Comparison of ENCODE assay signal across 20 cellular contexts in the genomic region with DNA sequence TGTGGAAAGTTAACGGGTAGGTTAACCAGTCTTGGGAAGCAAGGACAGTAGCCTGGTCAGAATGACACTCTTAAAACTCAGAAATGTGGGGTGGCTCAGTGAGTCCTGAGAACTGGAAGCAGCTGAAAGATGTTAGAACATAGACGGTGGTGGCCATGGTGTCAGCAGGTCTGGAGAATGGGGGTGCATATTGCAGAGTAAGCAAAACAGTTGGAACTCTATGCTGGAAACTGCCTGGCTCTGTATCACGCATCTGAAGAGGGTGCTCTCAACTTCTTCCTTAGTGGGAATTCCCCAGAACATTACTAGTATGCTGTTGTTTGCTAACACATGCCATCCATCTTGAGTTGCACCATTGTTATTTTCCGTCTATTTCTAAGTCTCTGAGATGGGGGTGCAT.
A peak's percentile ranks its signal among the peaks of the same experiment; 100 is the strongest.
DNase-seq lines count a peak whose midpoint lies in the region; ATAC-seq, FAIRE-seq and TF ChIP-seq lines count a peak whose summit lies in the region.
"Had no signal": no experiment of that assay in that cellular context is flagged by ENCODE, and none has a peak within 500 bp of the region (broad histone marks: within the 10 kb centered on the region; RNA-seq: fewer than 3 reads in every experiment).

No MANE protein-coding gene starts in this region.

- H3K4me3 ChIP-seq in CD8-positive, alpha-beta T cell (ENCODE audit: low read depth, low read length) = no peak overlapping the region
- no peak overlapping the region for H3K4me3 ChIP-seq in keratinocyte (ENCODE audit: control insufficient read depth in 2 of 3, extremely low read depth in 1 of 3, insufficient read depth in 2 of 3, low read depth in 1 of 3, low read length in 3 of 3)
- no peak overlapping the region for H3K4me3 ChIP-seq in CD8-positive, alpha-beta memory T cell (ENCODE audit: low read length)
- H3K4me3 ChIP-seq: BLaER1, GM23338 had no signal

- dilution Hi-C loops in keratinocyte (cut with MboI; ENCODE audit: extremely low pct_ligation_motif_present, low sequenced_read_pairs) = no loop called here

- peak; percentile 59 for FAIRE-seq in keratinocyte (lab: Jason Lieb, UNC)
- FAIRE-seq: GM12891, GM18507 had no signal

- TF ChIP-seq CTCF in CD8-positive, alpha-beta T cell (IDR thresholded peaks at IDR 0.05) = no peak
- no peak for TF ChIP-seq CTCF in keratinocyte (optimal IDR thresholded peaks at IDR 0.05 in 1 of 3, IDR thresholded peaks at IDR 0.05 in 1 of 3, conservative IDR thresholded peaks at IDR 0.05 in 1 of 3; ENCODE audit: extremely low read depth in 1 of 3, insufficient read depth in 2 of 3, low read length in 3 of 3)

- DNase-seq in CD8-positive, alpha-beta T cell = no peak
- DNase-seq in RPMI8226 (peak; percentile 32), keratinocyte (ENCODE audit: low read depth, low spot score) (no peak), NCI-H2171 treated with DMSO at 0.1 percent for 48 hours (lab: John Stamatoyannopoulos, UW) (no peak), NCI-H524 treated with DMSO at 0.1 percent for 48 hours (lab: John Stamatoyannopoulos, UW) (no peak)
- DNase-seq in CD8-positive, alpha-beta memory T cell = no peak
- DNase-seq: Calu3; CD4-positive, CD25-positive, alpha-beta regulatory T cell; COR-L47; DMS53; DMS79 treated with DMSO at 0.1 percent for 48 hours; GF-D8; H9 had no signal

- H3K9me3 ChIP-seq in CD8-positive, alpha-beta T cell (ENCODE audit: low read length) = no peaks in the 10 kb centered on the region
- H3K9me3 ChIP-seq in keratinocyte (ENCODE audit: control insufficient read depth, low read depth, low read length) = no peaks in the 10 kb centered on the region
- H3K9me3 ChIP-seq in CD8-positive, alpha-beta memory T cell (ENCODE audit: low read length) = no peaks in the 10 kb centered on the region
- H3K9me3 ChIP-seq: BLaER1 had no signal

- H3K9ac ChIP-seq in keratinocyte (ENCODE audit: control insufficient read depth, extremely low read depth, insufficient read depth, low read length) = no peak overlapping the region
- H3K9ac ChIP-seq: BLaER1 had no signal

- peak overlapping the region; percentile 38 for H3K27ac Mint-ChIP-seq in CD8-positive, alpha-beta T cell
- H3K27ac Mint-ChIP-seq in CD8-positive, alpha-beta memory T cell = no peak overlapping the region
- H3K27ac Mint-ChIP-seq: B cell, GM23338 had no signal

- H3K4me1 Mint-ChIP-seq in CD8-positive, alpha-beta T cell (ENCODE audit: low read depth) = peaks cover 51% of the 10 kb centered on the region
- peaks cover 21 to 47% (median 37%) of the 10 kb centered on the region in 3 donors for H3K4me1 Mint-ChIP-seq in CD8-positive, alpha-beta memory T cell

- H3K4me3 Mint-ChIP-seq in CD8-positive, alpha-beta T cell = no peak overlapping the region
- H3K4me3 Mint-ChIP-seq in CD8-positive, alpha-beta memory T cell = no peak overlapping the region
- H3K4me3 Mint-ChIP-seq: B cell; CD4-positive, CD25-positive, alpha-beta regulatory T cell; GM23338; H9 had no signal

- H3K79me2 ChIP-seq in keratinocyte (ENCODE audit: control insufficient read depth, insufficient read depth, low read length) = no peaks in the 10 kb centered on the region

- no peaks in the 10 kb centered on the region for H3K9me3 Mint-ChIP-seq in CD8-positive, alpha-beta T cell
- no peaks in the 10 kb centered on the region for H3K9me3 Mint-ChIP-seq in CD8-positive, alpha-beta memory T cell
- H3K9me3 Mint-ChIP-seq: GM23338, H9 had no signal

- no peaks in the 10 kb centered on the region for H3K36me3 Mint-ChIP-seq in CD8-positive, alpha-beta T cell
- peaks cover 0 to 4% (median 0%) of the 10 kb centered on the region in 3 donors for H3K36me3 Mint-ChIP-seq in CD8-positive, alpha-beta memory T cell
- H3K36me3 Mint-ChIP-seq: CD4-positive, CD25-positive, alpha-beta regulatory T cell had no signal

- no peaks in the 10 kb centered on the region for H3K9me1 ChIP-seq in keratinocyte (ENCODE audit: control insufficient read depth, extremely low read depth, insufficient read depth, low read length)

- no peak for ATAC-seq in CD8-positive, alpha-beta T cell
- ATAC-seq: GM23338, HCT116 had no signal

- no peaks in the 10 kb centered on the region for H3K36me3 ChIP-seq in CD8-positive, alpha-beta T cell (ENCODE audit: insufficient read depth, low read length)
- H3K36me3 ChIP-seq in keratinocyte (ENCODE audit: control insufficient read depth in 2 of 2, extremely low read depth in 1 of 2, insufficient read depth in 2 of 2, low read length in 2 of 2) = no peaks in the 10 kb centered on the region
- no peaks in the 10 kb centered on the region for H3K36me3 ChIP-seq in CD8-positive, alpha-beta memory T cell (ENCODE audit: insufficient read depth, low read length)
- H3K36me3 ChIP-seq: BLaER1 had no signal

- no peak overlapping the region for H3K27ac ChIP-seq in CD8-positive, alpha-beta T cell (ENCODE audit: low read depth, low read length)
- H3K27ac ChIP-seq in keratinocyte (ENCODE audit: control insufficient read depth, insufficient read depth, low read length) = no peak overlapping the region
- H3K27ac ChIP-seq in CD8-positive, alpha-beta memory T cell (ENCODE audit: low read depth, low read length) = no peak overlapping the region
- H3K27ac ChIP-seq: BLaER1, C4-2B had no signal

- intact Hi-C loops in CD8-positive, alpha-beta T cell (cut with DNase I, micrococcal nuclease) = no loop called here

- H3K4me2 ChIP-seq in keratinocyte (ENCODE audit: control insufficient read depth, extremely low read depth, insufficient read depth, low read depth, low read length) = no peak overlapping the region
- H3K4me2 ChIP-seq: BLaER1, GM23338 had no signal

- CTCF ChIA-PET in CD8-positive, alpha-beta T cell (lab: Charles Lee) = interaction anchor here (0.6 to 1.6 kb wide), 7 partner anchors 10 to 109 kb away, joined by 3 to 4 read pairs (median 3); no protein-coding TSS in a partner anchor
- CTCF ChIA-PET in CD8-positive, alpha-beta memory T cell (lab: Charles Lee) = interaction anchor here (1.0 kb wide), 1 partner anchor 81 kb away, joined by 3 read pairs; no protein-coding TSS in a partner anchor

- POLR2A ChIA-PET in CD8-positive, alpha-beta T cell (lab: Charles Lee) = interaction anchor here (1.0 kb wide), 2 partner anchors 10 to 48 kb away, joined by 3 to 4 read pairs; no protein-coding TSS in a partner anchor
- POLR2A ChIA-PET in CD8-positive, alpha-beta memory T cell (lab: Charles Lee) = no interaction called here

- H3K4me1 ChIP-seq in CD8-positive, alpha-beta T cell (ENCODE audit: insufficient read depth, low read length) = peaks cover 22% of the 10 kb centered on the region
- peaks cover 19% of the 10 kb centered on the region for H3K4me1 ChIP-seq in keratinocyte (ENCODE audit: control insufficient read depth, extremely low read depth, insufficient read depth, low read length)
- H3K4me1 ChIP-seq in CD8-positive, alpha-beta memory T cell (ENCODE audit: insufficient read depth, low read length) = peaks cover 7% of the 10 kb centered on the region
- H3K4me1 ChIP-seq: BLaER1 had no signal

- H2AFZ ChIP-seq in keratinocyte (ENCODE audit: control insufficient read depth, low read length) = no peak overlapping the region
- H2AFZ ChIP-seq: GM23338 had no signal

- H4K20me1 ChIP-seq in keratinocyte (ENCODE audit: control insufficient read depth, extremely low read depth, insufficient read depth, low read length) = no peaks in the 10 kb centered on the region
- H4K20me1 ChIP-seq: BLaER1 had no signal

- no peaks in the 10 kb centered on the region for H3K27me3 ChIP-seq in CD8-positive, alpha-beta T cell (ENCODE audit: insufficient read depth, low read length)
- peaks cover 5% of the 10 kb centered on the region for H3K27me3 ChIP-seq in keratinocyte (ENCODE audit: control insufficient read depth, extremely low read depth, insufficient read depth, low read length)
- no peaks in the 10 kb centered on the region for H3K27me3 ChIP-seq in CD8-positive, alpha-beta memory T cell (ENCODE audit: insufficient read depth, low read length, poor library complexity, severe bottlenecking)
- H3K27me3 ChIP-seq: BLaER1 had no signal

- H3K27me3 Mint-ChIP-seq in CD8-positive, alpha-beta T cell (ENCODE audit: low read depth) = no peaks in the 10 kb centered on the region
- no peaks in the 10 kb centered on the region for H3K27me3 Mint-ChIP-seq in CD8-positive, alpha-beta memory T cell
- H3K27me3 Mint-ChIP-seq: B cell had no signal
